Comparison of ENCODE assay signal across 8 cellular contexts in genomic region chr6:144150673-144151009, GRCh38. TPM values are rescaled to one million over a fixed set of nuclear protein-coding genes. Genes with fewer than 3 reads are reported as not detected.
DNase-seq lines count a peak whose midpoint lies in the region; ATAC-seq and TF ChIP-seq lines count a peak whose summit lies in the region.

No MANE protein-coding gene starts in this region.

- POLR2A ChIA-PET in activated CD4-positive, alpha-beta T cell treated with anti-CD3 and anti-CD28 coated beads, Interleukin-2, amount 10 ng/mL, durations not matched to agents 7 days and 5 days (lab: Charles Lee): no interaction called here

- no peaks in the 10 kb centered on the region for H3K36me3 ChIP-seq in esophagus (ENCODE audit: control insufficient read depth in 2 of 2, insufficient read depth in 2 of 2, low read length in 1 of 2)
- H3K36me3 ChIP-seq in aorta (ENCODE audit: control insufficient read depth in 1 of 2, insufficient read depth in 2 of 2, low read length in 1 of 2): no peaks in the 10 kb centered on the region

- H3K27me3 ChIP-seq in esophagus (ENCODE audit: control insufficient read depth in 1 of 2, insufficient read depth in 2 of 2, low read length in 2 of 2) (no peaks in the 10 kb centered on the region), aorta (ENCODE audit: control insufficient read depth in 1 of 2, insufficient read depth in 2 of 2, low read length in 1 of 2) (no peaks in the 10 kb centered on the region)

- peak overlapping the region; percentile 79 to 80 for H3K27ac ChIP-seq in esophagus (ENCODE audit: low read depth in 2 of 2, low read length in 1 of 2)
- no peak overlapping the region for H3K27ac ChIP-seq in aorta (ENCODE audit: low read depth in 1 of 2, low read length in 2 of 2)

- H3K4me3 ChIP-seq in esophagus (ENCODE audit: low read depth in 1 of 2, low read length in 2 of 2): peak overlapping the region; percentile 62 to 79
- peak overlapping the region; percentile 40 to 86 for H3K4me3 ChIP-seq in aorta (ENCODE audit: low read length in 2 of 2)

- H3K4me3 Mint-ChIP-seq in activated CD4-positive, alpha-beta T cell treated with anti-CD3 and anti-CD28 coated beads, Interleukin-2, amount 10 ng/mL, durations not matched to agents 7 days and 5 days: peak overlapping the region; percentile 88
- peak overlapping the region; percentile 89 for H3K4me3 Mint-ChIP-seq in neural crest cell

- H3K27ac Mint-ChIP-seq in activated CD4-positive, alpha-beta T cell treated with anti-CD3 and anti-CD28 coated beads, Interleukin-2, amount 10 ng/mL, durations not matched to agents 7 days and 5 days: peak overlapping the region; percentile 99
- H3K27ac Mint-ChIP-seq in neural crest cell (ENCODE audit: unreplicated experiment): no peak overlapping the region

- intact Hi-C loops in aorta (cut with DNase I): no loop called here

- DNase-seq in HuH-7 (ENCODE audit: low spot score) (peak; percentile 37), neural crest cell (ENCODE audit: low read depth, low spot score) (no peak), aorta (no peak), SK-N-DZ (ENCODE audit: low spot score) (no peak)
- DNase-seq in activated CD4-positive, alpha-beta T cell treated with anti-CD3 and anti-CD28 coated beads, Interleukin-2, amount 10 ng/mL, durations not matched to agents 7 days and 5 days: peak; percentile 58

- peaks cover 28% of the 10 kb centered on the region for H3K36me3 Mint-ChIP-seq in activated CD4-positive, alpha-beta T cell treated with anti-CD3 and anti-CD28 coated beads, Interleukin-2, amount 10 ng/mL, durations not matched to agents 7 days and 5 days (ENCODE audit: low read depth)
- H3K36me3 Mint-ChIP-seq in neural crest cell (ENCODE audit: low read depth): no peaks in the 10 kb centered on the region

- CTCF ChIA-PET in activated CD4-positive, alpha-beta T cell treated with anti-CD3 and anti-CD28 coated beads, Interleukin-2, amount 10 ng/mL, durations not matched to agents 7 days and 5 days (lab: Charles Lee): interaction anchor here (1.0 to 1.5 kb wide), 2 partner anchors 11 to 68 kb away, joined by 4 to 6 read pairs; no protein-coding TSS in a partner anchor

- peak; percentile 25 for ATAC-seq in GM18498 (IDR thresholded peaks at IDR 0.05; ENCODE audit: unreplicated experiment)
- ATAC-seq in aorta (ENCODE audit: low FRiP score): no peak
- ATAC-seq in GM19467 (IDR thresholded peaks at IDR 0.05; ENCODE audit: unreplicated experiment): no peak

- H3K4me1 ChIP-seq in esophagus (ENCODE audit: control insufficient read depth in 2 of 2, insufficient read depth in 2 of 2, low read length in 1 of 2) (peaks cover 0 to 2% of the 10 kb centered on the region in 2 donors), aorta (ENCODE audit: control insufficient read depth in 1 of 2, insufficient read depth in 2 of 2, low read length in 2 of 2) (no peaks in the 10 kb centered on the region)

- peaks cover 52% of the 10 kb centered on the region for H3K4me1 Mint-ChIP-seq in activated CD4-positive, alpha-beta T cell treated with anti-CD3 and anti-CD28 coated beads, Interleukin-2, amount 10 ng/mL, durations not matched to agents 7 days and 5 days
- peaks cover 12% of the 10 kb centered on the region for H3K4me1 Mint-ChIP-seq in neural crest cell

- H3K9me3 ChIP-seq in esophagus (ENCODE audit: control insufficient read depth in 2 of 2, insufficient read depth in 1 of 2, low read depth in 1 of 2, low read length in 1 of 2): no peaks in the 10 kb centered on the region
- H3K9me3 ChIP-seq in aorta (ENCODE audit: control insufficient read depth, low read length): no peaks in the 10 kb centered on the region

- H3K27me3 Mint-ChIP-seq in activated CD4-positive, alpha-beta T cell treated with anti-CD3 and anti-CD28 coated beads, Interleukin-2, amount 10 ng/mL, durations not matched to agents 7 days and 5 days: no peaks in the 10 kb centered on the region
- H3K27me3 Mint-ChIP-seq in neural crest cell (ENCODE audit: low read depth): peaks cover 87% of the 10 kb centered on the region

- WGBS in esophagus, 2 donors: 0 to 1% methylated on average over 18 of the region's 18 CpGs
- WGBS in aorta, 2 donors: 0 to 1% methylated on average over 18 of the region's 18 CpGs

- no peaks in the 10 kb centered on the region for H3K9me3 Mint-ChIP-seq in activated CD4-positive, alpha-beta T cell treated with anti-CD3 and anti-CD28 coated beads, Interleukin-2, amount 10 ng/mL, durations not matched to agents 7 days and 5 days
- no peaks in the 10 kb centered on the region for H3K9me3 Mint-ChIP-seq in neural crest cell

- TF ChIP-seq CTCF in neural crest cell (conservative IDR thresholded peaks at IDR 0.05): peak; percentile 62

RNA-seq across cellular contexts. Expression of gene STX11, which starts 0.3 kb away (rescaled TPM):
- total RNA-seq in activated CD4-positive, alpha-beta T cell treated with anti-CD3 and anti-CD28 coated beads, Interleukin-2, amount 10 ng/mL, durations not matched to agents 7 days and 5 days: 10 to 100 TPM; 13.7 to 14.5 TPM
- polyA plus RNA-seq in esophagus (1 to 10 TPM; 3.9 to 7.1 TPM), aorta (1 to 10 TPM; 2.0 to 4.6 TPM)
- total RNA-seq in neural crest cell (not detected in 2 replicates), aorta (1 to 10 TPM; 6.5 to 7.0 TPM)
- not detected in 2 replicates for polyA plus RNA-seq in SK-N-DZ (2014; cell fraction: cytosol; rRNA removed)
- not detected in 2 replicates for polyA plus RNA-seq in SK-N-DZ (2014; cell fraction: nucleus; rRNA removed)

RNA-seq across cellular contexts. Expression of gene SF3B5, which starts 55.3 kb away (rescaled TPM):
- 100 to 1,000 TPM; 138 to 141 TPM for total RNA-seq in activated CD4-positive, alpha-beta T cell treated with anti-CD3 and anti-CD28 coated beads, Interleukin-2, amount 10 ng/mL, durations not matched to agents 7 days and 5 days
- polyA plus RNA-seq in esophagus: 100 to 1,000 TPM in 1 of 2 donors, 10 to 100 TPM in 1; 65.5 to 206 TPM
- total RNA-seq in neural crest cell: 161 and 164 TPM in 2 replicates
- 10 to 100 TPM; 75.2 to 82.4 TPM for total RNA-seq in aorta
- polyA plus RNA-seq in aorta: 100 to 1,000 TPM; 152 to 183 TPM
- polyA plus RNA-seq in SK-N-DZ (2014; cell fraction: cytosol; rRNA removed): 214 and 220 TPM in 2 replicates
- 118 and 147 TPM in 2 replicates for polyA plus RNA-seq in SK-N-DZ (2014; cell fraction: nucleus; rRNA removed)

Comparison
In these comparisons a context has a peak if more than half of its experiments do, and no peak if none do; other contexts are left out.
1. DNase-seq: peak in HuH-7 (single experiment) and activated CD4-positive, alpha-beta T cell treated with anti-CD3 and anti-CD28 coated beads, Interleukin-2, amount 10 ng/mL, durations not matched to agents 7 days and 5 days (single experiment); none in neural crest cell (single experiment), aorta (0 of 2) and SK-N-DZ (single experiment).
2. H3K27ac ChIP-seq: peak in esophagus (2 of 2); none in aorta (0 of 2).